Comparison of ENCODE assay signal across 8 cellular contexts in the genomic region with DNA sequence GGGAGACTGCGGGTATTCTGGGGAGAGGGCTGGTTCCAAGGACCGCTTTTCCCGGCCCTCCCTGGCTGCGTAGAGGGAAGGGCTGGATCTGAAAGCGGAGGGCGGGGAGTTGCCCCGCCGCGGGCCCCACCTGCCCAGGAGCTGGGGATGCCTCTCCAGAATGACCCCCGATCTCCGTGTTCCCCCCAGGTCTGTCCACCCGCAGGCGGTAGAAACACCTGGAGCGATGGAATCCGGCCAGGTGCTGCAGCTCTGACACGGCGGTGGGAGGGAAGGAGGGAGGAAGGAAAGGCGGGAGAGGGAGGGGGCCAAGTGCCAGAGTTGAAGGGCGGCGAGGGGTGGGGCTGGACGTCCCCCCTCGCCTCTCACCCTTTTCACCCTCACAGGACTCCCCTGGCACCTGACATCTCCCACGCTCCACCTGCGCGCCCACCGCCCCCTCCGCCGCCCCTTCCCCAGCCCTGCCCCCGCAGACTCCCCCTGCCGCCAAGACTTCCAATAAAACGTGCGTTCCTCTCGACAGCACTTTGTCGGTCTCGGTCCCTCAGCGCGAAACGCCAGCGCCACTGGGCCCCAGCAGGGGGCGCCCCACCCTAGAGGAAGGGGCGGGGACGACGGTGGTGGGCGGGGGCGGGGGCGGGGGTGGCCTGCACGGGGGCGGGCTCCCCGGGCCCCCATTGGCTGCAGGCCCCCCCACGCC. TPM values are rescaled to one million over a fixed set of nuclear protein-coding genes. Genes with fewer than 3 reads are reported as not detected.
DNase-seq lines count a peak whose midpoint lies in the region; ATAC-seq and TF ChIP-seq lines count a peak whose summit lies in the region.

No MANE protein-coding gene starts in this region.

- H3K9me3 ChIP-seq in BE2C (no peaks in the 10 kb centered on the region), right lobe of liver (no peaks in the 10 kb centered on the region)

- no peaks in the 10 kb centered on the region for H3K36me3 ChIP-seq in BE2C
- H3K36me3 ChIP-seq in brain microvascular endothelial cell (replicated peaks) = no peaks in the 10 kb centered on the region
- peaks cover 0 to 6% (median 0%) of the 10 kb centered on the region in 4 donors for H3K36me3 ChIP-seq in right lobe of liver

- H3K27ac ChIP-seq in VCaP = peak overlapping the region; percentile 54; the same call in 1 of the 2 replicates
- no peak overlapping the region for H3K27ac ChIP-seq in brain microvascular endothelial cell
- H3K27ac ChIP-seq in right lobe of liver = no peak overlapping the region

- no peak for TF ChIP-seq POLR2A in right lobe of liver (IDR thresholded peaks at IDR 0.05)

- DNase-seq in BE2C = peak; percentile 54
- peak in 57 of 76 experiments; percentile 4 to 78 (median 43) for DNase-seq in HUDEP-2 (lab: John Stamatoyannopoulos, UW; ENCODE audit: unreplicated experiment in 76 of 76)
- DNase-seq in brain microvascular endothelial cell = no peak
- peak in 1 of 3 donors; percentile 39 for DNase-seq in right lobe of liver
- peak; percentile 29 to 44 for DNase-seq in stimulated activated CD8-positive, alpha-beta memory T cell treated with anti-CD3 and anti-CD28 coated beads, Interleukin-4, amount 100 ng/mL, for 4 hours (ENCODE audit: low read depth in 2 of 2, low spot score in 1 of 2)
- DNase-seq in NCI-H510A (lab: John Stamatoyannopoulos, UW) = no peak

- in situ Hi-C loops in brain microvascular endothelial cell (cut with HindIII; ENCODE audit: low pct_ligation_motif_present, low sequenced_read_pairs) = no loop called here

- H3K27me3 ChIP-seq in BE2C (peaks cover 30% of the 10 kb centered on the region), brain microvascular endothelial cell (replicated peaks) (peaks cover 23% of the 10 kb centered on the region), right lobe of liver (no peaks in the 10 kb centered on the region)

- ATAC-seq in right lobe of liver (no peak), HG02973 (IDR thresholded peaks at IDR 0.05; ENCODE audit: unreplicated experiment) (no peak)

- H3K4me3 ChIP-seq in BE2C (ENCODE audit: low read depth, low read length) (no peak overlapping the region), brain microvascular endothelial cell (ENCODE audit: low read depth, low read length) (no peak overlapping the region), right lobe of liver (no peak overlapping the region)

- intact Hi-C loops in right lobe of liver (cut with DNase I) = no loop called here

- 28% methylated on average over 13 of the region's 50 CpGs for WGBS in right lobe of liver (ENCODE audit: insufficient coverage, low coverage, low lambda C conversion rate, missing lambda C conversion rate)

- H3K4me1 ChIP-seq in BE2C (peaks cover 4% of the 10 kb centered on the region), right lobe of liver (peaks cover 0 to 27% (median 4%) of the 10 kb centered on the region in 4 donors)

- TF ChIP-seq CTCF in BE2C (IDR thresholded peaks at IDR 0.05; ENCODE audit: low read depth, low read length) (peak; percentile 38), VCaP (conservative IDR thresholded peaks at IDR 0.05) (peak; percentile 87), brain microvascular endothelial cell (IDR thresholded peaks at IDR 0.05; ENCODE audit: low read depth, low read length, missing control alignments) (peak; percentile 60), right lobe of liver (IDR thresholded peaks at IDR 0.05) (peak in 3 of 4 donors; percentile 34 to 51 (median 38))

RNA-seq across cellular contexts. Expression of a gene that starts 0.4 kb away (rescaled TPM):
- polyA plus RNA-seq in BE2C (2012; ENCODE audit: insufficient read depth, insufficient read length, low read depth) = not detected
- total RNA-seq in right lobe of liver = under 1 TPM in 1 of 6 experiments, not detected in 5; 0.49 TPM

RNA-seq across cellular contexts. Expression of a gene that starts 4.1 kb away (rescaled TPM):
- not detected for polyA plus RNA-seq in BE2C (2012; ENCODE audit: insufficient read depth, insufficient read length, low read depth)
- 100 to 1,000 TPM in 4 of 6 experiments, 10 to 100 TPM in 2; 38.9 to 263 (median 140) TPM for total RNA-seq in right lobe of liver

RNA-seq across cellular contexts. Expression of a gene that starts 7.8 kb away (rescaled TPM):
- polyA plus RNA-seq in BE2C (2012; ENCODE audit: insufficient read depth, insufficient read length, low read depth) = 0.63 TPM
- 1 to 10 TPM in 5 of 6 experiments, under 1 TPM in 1; 0.99 to 2.0 (median 1.5) TPM for total RNA-seq in right lobe of liver

RNA-seq across cellular contexts. Expression of a gene that starts 11.9 kb away (rescaled TPM):
- 4.5 TPM for polyA plus RNA-seq in BE2C (2012; ENCODE audit: insufficient read depth, insufficient read length, low read depth)
- 10 to 100 TPM in 4 of 6 experiments, 1 to 10 TPM in 2; 5.6 to 23.6 (median 14.2) TPM for total RNA-seq in right lobe of liver

RNA-seq across cellular contexts. Expression of a gene that starts 27.1 kb away (rescaled TPM):
- polyA plus RNA-seq in BE2C (2012; ENCODE audit: insufficient read depth, insufficient read length, low read depth) = not detected
- total RNA-seq in right lobe of liver = 1 to 10 TPM in 1 of 6 experiments, not detected in 5; 1.0 TPM

Comparison
In these comparisons a context has a peak if more than half of its experiments do, and no peak if none do; other contexts are left out.
1. DNase-seq: peak in BE2C (single experiment), HUDEP-2 (57 of 76) and stimulated activated CD8-positive, alpha-beta memory T cell treated with anti-CD3 and anti-CD28 coated beads, Interleukin-4, amount 100 ng/mL, for 4 hours (2 of 2); none in brain microvascular endothelial cell (single experiment) and NCI-H510A (single experiment).
2. Peak in every context shown above with its lines, with median percentiles within 50 percentile points of each other: CTCF ChIP-seq.